10 cellular contexts compared by ENCODE assay signal in the genomic region with DNA sequence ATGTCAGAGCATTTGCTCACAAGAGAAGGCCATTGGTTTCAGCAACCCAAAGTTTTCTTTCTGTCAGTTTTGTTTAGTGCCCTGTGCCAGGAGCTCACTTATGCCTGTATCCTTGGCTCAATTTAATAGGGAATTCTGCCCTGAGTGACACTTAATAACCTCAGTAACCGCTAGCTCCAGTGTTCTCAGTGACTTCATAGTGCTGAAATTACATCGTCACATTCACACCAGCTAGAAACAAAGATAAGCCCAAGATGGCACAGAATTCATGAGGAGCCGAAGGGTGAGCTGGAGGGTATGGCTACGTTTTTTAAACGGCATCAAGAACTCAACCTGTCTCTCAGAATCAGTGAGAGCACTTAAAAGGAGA. TPM values are rescaled to one million over a fixed set of nuclear protein-coding genes. Genes with fewer than 3 reads are reported as not detected.
DNase-seq lines count a peak whose midpoint lies in the region; ATAC-seq, FAIRE-seq and TF ChIP-seq lines count a peak whose summit lies in the region.
"Had no signal": no experiment of that assay in that cellular context is flagged by ENCODE, and none has a peak within 500 bp of the region (broad histone marks: within the 10 kb centered on the region; RNA-seq: fewer than 3 reads in every experiment).

No MANE protein-coding gene starts in this region.

- FAIRE-seq in GM19239 (lab: Jason Lieb, UNC), result no peak

- H3K9ac ChIP-seq in GM23248 (peak overlapping the region; percentile 32), MM.1S (ENCODE audit: low read length) (no peak overlapping the region)

- 18 to 19% methylated on average over 5 of the region's 5 CpGs for WGBS in GM23248 (ENCODE audit: low coverage in 1 of 2, low lambda C conversion rate in 2 of 2, missing lambda C conversion rate in 2 of 2), 2 experiments

- H3K27me3 Mint-ChIP-seq in T-helper 17 cell, result no peaks in the 10 kb centered on the region
- H3K27me3 Mint-ChIP-seq: progenitor cell of endocrine pancreas had no signal

- no peaks in the 10 kb centered on the region for H3K27me3 ChIP-seq in GM23248 (replicated peaks; ENCODE audit: insufficient read depth)
- no peaks in the 10 kb centered on the region for H3K27me3 ChIP-seq in MM.1S (replicated peaks; ENCODE audit: insufficient read depth, low read length)

- H3K9me2 ChIP-seq in GM23248 (ENCODE audit: insufficient read depth), result no peaks in the 10 kb centered on the region
- no peaks in the 10 kb centered on the region for H3K9me2 ChIP-seq in MM.1S (replicated peaks; ENCODE audit: insufficient read depth, low read length)

- no peaks in the 10 kb centered on the region for H3K36me3 ChIP-seq in GM23248 (ENCODE audit: low read depth)
- no peaks in the 10 kb centered on the region for H3K36me3 ChIP-seq in MM.1S (replicated peaks; ENCODE audit: insufficient read depth, low read length)

- 0 out of 2 replicates have a peak overlapping the region, but pooled peaks have one; percentile 0 for H3K4me3 ChIP-seq in GM23248
- H3K4me3 ChIP-seq in fibroblast of villous mesenchyme (ENCODE audit: low read depth, low read length), result peak overlapping the region; percentile 3
- no peak overlapping the region for H3K4me3 ChIP-seq in MM.1S (ENCODE audit: low read length)

- peak overlapping the region; percentile 82 for H3K4me3 Mint-ChIP-seq in T-helper 17 cell

- H3K4me2 ChIP-seq in GM23248 (ENCODE audit: unreplicated experiment) (peak overlapping the region; percentile 57), MM.1S (ENCODE audit: low read depth, low read length) (no peak overlapping the region)

- peaks cover 84% of the 10 kb centered on the region for H3F3A ChIP-seq in GM23248 (ENCODE audit: insufficient read depth)
- H3F3A ChIP-seq in MM.1S (ENCODE audit: insufficient read depth, low read length), result no peaks in the 10 kb centered on the region

- H3K4me1 Mint-ChIP-seq in T-helper 17 cell, result peaks cover 44% of the 10 kb centered on the region

- H3K27ac ChIP-seq in GM23248, result peak overlapping the region; percentile 76
- no peak overlapping the region for H3K27ac ChIP-seq in MM.1S (ENCODE audit: low read length)

- in situ Hi-C loops in GM23248 (cut with MboI), result no loop called here
- in situ Hi-C loops in G401 (cut with HindIII; ENCODE audit: low sequenced_read_pairs), result no loop called here

- no peaks in the 10 kb centered on the region for H4K20me1 ChIP-seq in GM23248 (ENCODE audit: insufficient read depth)
- H4K20me1 ChIP-seq in MM.1S (ENCODE audit: insufficient read depth, low read length), result no peaks in the 10 kb centered on the region

- H2AFZ ChIP-seq in GM23248, result no peak overlapping the region
- no peak overlapping the region for H2AFZ ChIP-seq in MM.1S (ENCODE audit: low read length)

- H3K36me3 Mint-ChIP-seq in T-helper 17 cell (ENCODE audit: low read depth), result no peaks in the 10 kb centered on the region

- H3K9me3 ChIP-seq in GM23248 (ENCODE audit: low read depth), result no peaks in the 10 kb centered on the region
- no peaks in the 10 kb centered on the region for H3K9me3 ChIP-seq in T-helper 17 cell (ENCODE audit: control insufficient read depth, low read length, poor library complexity, severe bottlenecking)
- H3K9me3 ChIP-seq in MM.1S (replicated peaks; ENCODE audit: insufficient read depth, low read length), result no peaks in the 10 kb centered on the region

- TF ChIP-seq CTCF in fibroblast of villous mesenchyme (IDR thresholded peaks at IDR 0.05; ENCODE audit: insufficient read depth, low read depth, low read length) (no peak), MM.1S (IDR thresholded peaks at IDR 0.05; ENCODE audit: low read length) (no peak)

- H3K27ac Mint-ChIP-seq in T-helper 17 cell, result peak overlapping the region; percentile 93
- H3K27ac Mint-ChIP-seq: progenitor cell of endocrine pancreas had no signal

- peak; percentile 66 for DNase-seq in GM23248
- DNase-seq in T-helper 17 cell, result no peak
- no peak for DNase-seq in fibroblast of villous mesenchyme (ENCODE audit: low read depth)
- DNase-seq in retina, result peak; percentile 3
- DNase-seq in NCI-H187 treated with DMSO at 0.1 percent for 48 hours (lab: John Stamatoyannopoulos, UW), result no peak
- DNase-seq in G401 (ENCODE audit: low spot score), result no peak
- no peak for DNase-seq in MM.1S
- DNase-seq in GM19239 (ENCODE audit: insufficient read length, low spot score), result no peak
- DNase-seq: NCI-H1694 treated with DMSO at 0.1 percent for 48 hours had no signal

- H3K4me1 ChIP-seq in GM23248 (ENCODE audit: insufficient read depth) (peaks cover 68% of the 10 kb centered on the region), MM.1S (ENCODE audit: low read length) (no peaks in the 10 kb centered on the region)

- H3K79me2 ChIP-seq in GM23248 (ENCODE audit: insufficient read depth) (no peaks in the 10 kb centered on the region), MM.1S (ENCODE audit: low read length) (no peaks in the 10 kb centered on the region)

- no peak for ATAC-seq in T-helper 17 cell

RNA-seq across cellular contexts. Expression of a gene that starts 37.1 kb away (rescaled TPM):
- total RNA-seq in GM23248 (2014; rRNA removed; shearing (Covaris generic)), result 6.2 and 7.2 TPM in 2 replicates
- polyA plus RNA-seq in GM23248 (2016; fragmentation: Nextera tagmentation; extraction: Ambion mirVana), result 9.1 TPM in 2 replicates
- total RNA-seq in T-helper 17 cell (10 to 100 TPM; 40.5 to 52.1 TPM), fibroblast of villous mesenchyme (1.3 and 5.2 TPM in 2 replicates)
- total RNA-seq in G401 (2014; rRNA removed; shearing (Covaris generic)), result 0.10 and 0.43 TPM in 2 replicates

Comparison
In these comparisons a context has a peak if more than half of its experiments do, and no peak if none do; other contexts are left out.
1. DNase-seq: peak in GM23248 (single experiment) and retina (single experiment); none in T-helper 17 cell (0 of 3), fibroblast of villous mesenchyme (single experiment), NCI-H187 treated with DMSO at 0.1 percent for 48 hours (single experiment), G401 (single experiment), MM.1S (single experiment) and GM19239 (single experiment).